Comparison of ENCODE assay signal across 31 cellular contexts in genomic region chr10:112071596-112072133, GRCh38.
"Had no signal": no experiment of that assay in that cellular context is flagged by ENCODE, and none has a peak within 500 bp of the region (broad histone marks: within the 10 kb centered on the region; RNA-seq: fewer than 3 reads in every experiment).

No MANE protein-coding gene starts in this region.

- H3K36me3 Mint-ChIP-seq: activated CD8-positive, alpha-beta memory T cell treated with anti-CD3 and anti-CD28 coated beads, Interleukin-2, amount 10 ng/mL, durations not matched to agents 7 days and 5 days; activated naive CD4-positive, alpha-beta T cell treated with anti-CD3 and anti-CD28 coated beads, Interleukin-2, amount 50 U/mL, for 72 hours had no signal

- H3K27ac ChIP-seq: ascending aorta, body of pancreas, cardiac muscle cell had no signal

- H3K27ac Mint-ChIP-seq: activated B cell treated with CpG ODN at 0.5 μM for 24 hours; activated CD4-positive, alpha-beta T cell treated with anti-CD3 and anti-CD28 coated beads, Interleukin-2, amount 10 ng/mL, durations not matched to agents 24 days and 14 days; activated CD8-positive, alpha-beta memory T cell treated with anti-CD3 and anti-CD28 coated beads, Interleukin-2, amount 10 ng/mL, durations not matched to agents 7 days and 5 days; activated naive CD4-positive, alpha-beta T cell treated with anti-CD3 and anti-CD28 coated beads, Interleukin-2, amount 50 U/mL, for 72 hours; activated naive CD8-positive, alpha-beta T cell treated with anti-CD3 and anti-CD28 coated beads, Interleukin-2, amount 50 U/mL, for 24 hours; activated T-cell treated with anti-CD3 and anti-CD28 coated beads, Interleukin-2, amount 50 U/mL, for 24 hours; activated T-helper 1 cell treated with anti-CD3 and anti-CD28 coated beads, Interleukin-12 subunit alpha, Interleukin-12 subunit beta, Interleukin-2, Interleukin-4 antibody, amounts not matched to agents 30 ng/mL and 10 ng/mL and 1 ng/mL, durations not matched to agents 14 hours and 24 hours and 36 hours; T-helper 17 cell had no signal

- H3K4me3 Mint-ChIP-seq: activated B cell treated with CpG ODN at 0.5 μM for 24 hours; activated CD4-positive, alpha-beta T cell treated with anti-CD3 and anti-CD28 coated beads, Interleukin-2, amount 10 ng/mL, durations not matched to agents 24 days and 14 days; activated CD8-positive, alpha-beta memory T cell treated with anti-CD3 and anti-CD28 coated beads, Interleukin-2, amount 10 ng/mL, durations not matched to agents 7 days and 5 days; activated naive CD8-positive, alpha-beta T cell treated with anti-CD3 and anti-CD28 coated beads, Interleukin-2, amount 50 U/mL, for 24 hours; activated T-cell treated with anti-CD3 and anti-CD28 coated beads, Interleukin-2, amount 50 U/mL, for 24 hours; activated T-helper 1 cell treated with anti-CD3 and anti-CD28 coated beads, Interleukin-12 subunit alpha, Interleukin-12 subunit beta, Interleukin-2, Interleukin-4 antibody, amounts not matched to agents 30 ng/mL and 10 ng/mL and 1 ng/mL, durations not matched to agents 14 hours and 24 hours and 36 hours; T-helper 17 cell had no signal

- H3K4me1 ChIP-seq: ascending aorta, body of pancreas had no signal

- H3K9me3 ChIP-seq: ascending aorta, body of pancreas had no signal

- H3K4me1 Mint-ChIP-seq: activated B cell treated with CpG ODN at 0.5 μM for 24 hours; activated CD4-positive, alpha-beta T cell treated with anti-CD3 and anti-CD28 coated beads, Interleukin-2, amount 10 ng/mL, durations not matched to agents 24 days and 14 days; activated CD8-positive, alpha-beta memory T cell treated with anti-CD3 and anti-CD28 coated beads, Interleukin-2, amount 10 ng/mL, durations not matched to agents 7 days and 5 days; activated naive CD8-positive, alpha-beta T cell treated with anti-CD3 and anti-CD28 coated beads, Interleukin-2, amount 50 U/mL, for 24 hours; T-helper 17 cell had no signal

- H3K4me3 ChIP-seq: ascending aorta, body of pancreas, cardiac muscle cell had no signal

- H3K27me3 Mint-ChIP-seq: activated B cell treated with CpG ODN at 0.5 μM for 24 hours; activated CD4-positive, alpha-beta T cell treated with anti-CD3 and anti-CD28 coated beads, Interleukin-2, amount 10 ng/mL, durations not matched to agents 24 days and 14 days; activated CD8-positive, alpha-beta memory T cell treated with anti-CD3 and anti-CD28 coated beads, Interleukin-2, amount 10 ng/mL, durations not matched to agents 7 days and 5 days; activated naive CD8-positive, alpha-beta T cell treated with anti-CD3 and anti-CD28 coated beads, Interleukin-2, amount 50 U/mL, for 24 hours had no signal

- FAIRE-seq: TTC549 had no signal

- ATAC-seq: activated CD8-positive, alpha-beta memory T cell treated with anti-CD3 and anti-CD28 coated beads, Interleukin-2, amount 10 ng/mL, durations not matched to agents 7 days and 5 days; activated naive CD4-positive, alpha-beta T cell treated with anti-CD3 and anti-CD28 coated beads, Interleukin-2, amount 50 U/mL, for 72 hours; activated naive CD8-positive, alpha-beta T cell treated with anti-CD3 and anti-CD28 coated beads, Interleukin-2, amount 50 U/mL, for 24 hours; body of pancreas; Panc1; T-helper 17 cell had no signal

- H3K36me3 ChIP-seq: ascending aorta, cardiac muscle cell had no signal

- H3K27me3 ChIP-seq: ascending aorta, body of pancreas, cardiac muscle cell had no signal

- DNase-seq: activated B cell treated with CpG ODN at 0.5 μM for 24 hours; activated CD4-positive, alpha-beta T cell treated with anti-CD3 and anti-CD28 coated beads for 1 hour; activated CD4-positive, alpha-beta T cell treated with anti-CD3 and anti-CD28 coated beads, Interleukin-2, amount 10 ng/mL, durations not matched to agents 24 days and 14 days; activated CD4-positive, alpha-beta T cell treated with anti-CD3 and anti-CD28 coated beads, Interleukin-2, amount 50 U/mL, for 48 hours; activated CD8-positive, alpha-beta memory T cell treated with anti-CD3 and anti-CD28 coated beads, Interleukin-2, amount 10 ng/mL, durations not matched to agents 7 days and 5 days; activated effector memory CD4-positive, alpha-beta T cell treated with anti-CD3 and anti-CD28 coated beads, Interleukin-2, amount 50 U/mL, for 16 hours; activated naive CD4-positive, alpha-beta T cell treated with Interleukin-2 at 50 U/mL for 16 hours; activated naive CD8-positive, alpha-beta T cell treated with anti-CD3 and anti-CD28 coated beads, Interleukin-2, amount 50 U/mL, for 24 hours; activated T-cell treated with anti-CD3 and anti-CD28 coated beads, Interleukin-2, amount 50 U/mL, for 24 hours; amniotic stem cell; body of pancreas; IMR-90; KG1; MM.1S; NCI-H1105 treated with DMSO at 0.1 percent for 48 hours; NCI-H2029; NCI-H2107; NCI-H2171 treated with DMSO at 0.1 percent for 48 hours; NCI-H345; NCI-H510A; NCI-H526 treated with DMSO at 0.1 percent for 48 hours; NCI-H82; SHP77 treated with DMSO at 0.1 percent for 48 hours; T-helper 17 cell; T-helper 9 cell had no signal

- H3K9me3 Mint-ChIP-seq: activated B cell treated with CpG ODN at 0.5 μM for 24 hours; activated CD4-positive, alpha-beta T cell treated with anti-CD3 and anti-CD28 coated beads, Interleukin-2, amount 10 ng/mL, durations not matched to agents 24 days and 14 days; activated naive CD4-positive, alpha-beta T cell treated with anti-CD3 and anti-CD28 coated beads, Interleukin-2, amount 50 U/mL, for 72 hours; activated naive CD8-positive, alpha-beta T cell treated with anti-CD3 and anti-CD28 coated beads, Interleukin-2, amount 50 U/mL, for 24 hours; activated T-cell treated with anti-CD3 and anti-CD28 coated beads, Interleukin-2, amount 50 U/mL, for 24 hours; activated T-helper 1 cell treated with anti-CD3 and anti-CD28 coated beads, Interleukin-12 subunit alpha, Interleukin-12 subunit beta, Interleukin-2, Interleukin-4 antibody, amounts not matched to agents 30 ng/mL and 10 ng/mL and 1 ng/mL, durations not matched to agents 14 hours and 24 hours and 36 hours had no signal
